In the genomic region with DNA sequence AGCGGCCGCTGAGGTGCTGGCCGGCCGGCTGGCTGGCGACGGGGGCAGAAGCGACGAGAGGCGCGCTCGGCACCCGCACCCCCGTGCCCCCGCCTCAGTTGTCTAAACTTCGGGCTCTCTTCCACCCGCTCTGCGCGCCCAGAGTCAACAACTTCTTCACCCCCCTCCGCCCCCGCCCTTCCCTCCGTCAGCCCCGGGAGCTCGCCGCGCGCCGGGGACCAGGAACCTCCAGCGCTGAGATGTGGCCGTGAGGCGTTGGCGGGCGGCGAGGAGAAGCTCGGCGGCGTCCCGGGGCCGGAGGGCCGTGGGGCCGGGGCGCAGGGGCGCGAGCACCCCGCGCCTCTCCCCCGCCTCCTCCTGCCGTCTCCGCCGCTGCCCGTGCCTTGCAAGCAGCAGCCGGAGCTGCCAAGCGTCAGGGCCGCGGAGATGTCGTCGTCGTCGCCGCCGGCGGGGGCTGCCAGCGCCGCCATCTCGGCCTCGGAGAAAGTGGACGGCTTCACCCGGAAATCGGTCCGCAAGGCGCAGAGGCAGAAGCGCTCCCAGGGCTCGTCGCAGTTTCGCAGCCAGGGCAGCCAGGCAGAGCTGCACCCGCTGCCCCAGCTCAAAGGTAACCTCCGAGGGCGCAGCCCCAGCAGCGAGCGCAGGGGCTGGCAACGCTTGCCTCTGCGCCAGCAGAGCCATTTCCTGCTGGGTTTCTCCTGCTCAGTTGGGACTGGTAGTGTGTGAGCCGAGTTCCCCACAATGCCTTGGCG, we compare ENCODE assay signal across 8 cellular contexts. TPM values are rescaled to one million over a fixed set of nuclear protein-coding genes. Genes with fewer than 3 reads are reported as not detected.
DNase-seq lines count a peak whose midpoint lies in the region; ATAC-seq lines count a peak whose summit lies in the region.

No MANE protein-coding gene starts in this region.

- H3K79me2 ChIP-seq in Karpas-422 (ENCODE audit: low read length), result peaks cover 46% of the 10 kb centered on the region

- H3K36me3 Mint-ChIP-seq in T-cell, result peaks cover 7% of the 10 kb centered on the region

- H3K9ac ChIP-seq in Karpas-422 (ENCODE audit: low read length) (peak overlapping the region; percentile 85), skeletal muscle tissue (ENCODE audit: low read depth in 1 of 3, low read length in 3 of 3) (peak overlapping the region; percentile 85 to 99 (median 94))

- H3K9me2 ChIP-seq in Karpas-422 (replicated peaks; ENCODE audit: insufficient read depth, low read length), result no peaks in the 10 kb centered on the region

- peak overlapping the region; percentile 72 for H3K27ac ChIP-seq in Karpas-422 (ENCODE audit: low read length)
- H3K27ac ChIP-seq in iPS DF 6.9 (ENCODE audit: low read length), result no peak overlapping the region
- H3K27ac ChIP-seq in skeletal muscle tissue (ENCODE audit: low read depth, low read length), result peak overlapping the region; percentile 99

- H3K27me3 Mint-ChIP-seq in T-cell, result no peaks in the 10 kb centered on the region

- POLR2A ChIA-PET in T-cell (lab: Charles Lee), result interaction anchor here (0.6 to 1.1 kb wide), 10 partner anchors 28 to 977 kb away, joined by 3 to 4 read pairs (median 3); partner anchors contain the start of genes DTL (in 1 of the 2) and INTS7 (in 1 of the 2)

- WGBS in iPS DF 6.9 (ENCODE audit: insufficient coverage, insufficient read length), result no CpG with 5 or more reads among the region's 83 CpGs

- H3K4me3 ChIP-seq in Karpas-422 (ENCODE audit: low read length), result peak overlapping the region; percentile 80
- H3K4me3 ChIP-seq in iPS DF 6.9 (ENCODE audit: low read length), result peak overlapping the region; percentile 87
- peak overlapping the region; percentile 80 to 99 (median 93) for H3K4me3 ChIP-seq in skeletal muscle tissue (ENCODE audit: low read length in 3 of 3)

- H3K27ac Mint-ChIP-seq in T-cell, result peak overlapping the region; percentile 96 to 97

- peak overlapping the region; percentile 83 for H3K4me2 ChIP-seq in Karpas-422 (ENCODE audit: low read depth, low read length, poor library complexity, severe bottlenecking)

- H2AFZ ChIP-seq in Karpas-422 (ENCODE audit: low read length), result peak overlapping the region; percentile 62

- CTCF ChIA-PET in T-cell (lab: Charles Lee), result interaction anchor here (0.6 to 3.4 kb wide), 13 partner anchors 11 to 605 kb away, joined by 3 to 27 read pairs (median 3); partner anchors contain the start of genes DTL (in 1 of the 2) and INTS7 (in 1 of the 2)

- peak; percentile 45 for DNase-seq in GF-D8 (lab: John Stamatoyannopoulos, UW)
- peak; percentile 90 for DNase-seq in Karpas-422
- peak; percentile 56 to 79 (median 69) for DNase-seq in T-cell
- peak in 45 of 56 donors; percentile 13 to 75 (median 61) for DNase-seq in amygdala (lab: John Stamatoyannopoulos, UW)
- no peak for DNase-seq in iPS DF 6.9 (ENCODE audit: low read depth, low spot score)
- no peak for DNase-seq in cortex of kidney (lab: John Stamatoyannopoulos, UW)

- ATAC-seq in GM21737 (IDR thresholded peaks at IDR 0.05; ENCODE audit: unreplicated experiment) (peak; percentile 8), T-cell (replicated peaks in 1 of 4) (peak; percentile 31 to 51 (median 44))

- H3K4me1 ChIP-seq in Karpas-422 (ENCODE audit: low read length), result peaks cover 43% of the 10 kb centered on the region
- H3K4me1 ChIP-seq in iPS DF 6.9 (ENCODE audit: control insufficient read depth, insufficient read depth, low read length), result no peaks in the 10 kb centered on the region
- H3K4me1 ChIP-seq in skeletal muscle tissue (ENCODE audit: control insufficient read depth in 3 of 3, insufficient read depth in 3 of 3, low read length in 3 of 3), result peaks cover 21 to 24% (median 23%) of the 10 kb centered on the region in 3 donors

- no peaks in the 10 kb centered on the region for H3K36me3 ChIP-seq in Karpas-422 (ENCODE audit: insufficient read depth, low read length)
- no peaks in the 10 kb centered on the region for H3K36me3 ChIP-seq in iPS DF 6.9 (ENCODE audit: control insufficient read depth, insufficient read depth, low read length)
- peaks cover 0 to 4% (median 0%) of the 10 kb centered on the region in 3 donors for H3K36me3 ChIP-seq in skeletal muscle tissue (ENCODE audit: control insufficient read depth in 3 of 3, insufficient read depth in 3 of 3, low read length in 3 of 3)

- no peaks in the 10 kb centered on the region for H3K9me3 Mint-ChIP-seq in T-cell

- peak overlapping the region; percentile 95 to 99 (median 97) for H3K4me3 Mint-ChIP-seq in T-cell

- H3K27me3 ChIP-seq in Karpas-422 (ENCODE audit: low read length) (no peaks in the 10 kb centered on the region), iPS DF 6.9 (ENCODE audit: control insufficient read depth, insufficient read depth, low read length) (no peaks in the 10 kb centered on the region), skeletal muscle tissue (ENCODE audit: control insufficient read depth in 3 of 3, insufficient read depth in 3 of 3, low read length in 3 of 3) (no peaks in the 10 kb centered on the region)

- H3K4me1 Mint-ChIP-seq in T-cell, result peaks cover 45 to 63% (median 48%) of the 10 kb centered on the region in 3 donors

- H3K9me3 ChIP-seq in Karpas-422 (ENCODE audit: low read length) (no peaks in the 10 kb centered on the region), iPS DF 6.9 (ENCODE audit: control insufficient read depth, insufficient read depth, low read length) (no peaks in the 10 kb centered on the region), skeletal muscle tissue (ENCODE audit: control insufficient read depth in 3 of 3, low read length in 3 of 3) (no peaks in the 10 kb centered on the region)

- H4K20me1 ChIP-seq in Karpas-422 (ENCODE audit: insufficient read depth, low read depth, low read length), result no peaks in the 10 kb centered on the region

RNA-seq across cellular contexts. Expression of gene PPP2R5A, which starts 0.7 kb away (rescaled TPM):
- total RNA-seq in Karpas-422 (2014; rRNA removed; shearing (Covaris generic); ENCODE audit: low replicate concordance), result 31.3 and 41.6 TPM in 2 replicates
- 10 to 100 TPM; 40.4 to 51.1 (median 46.7) TPM for total RNA-seq in T-cell
- total RNA-seq in skeletal muscle tissue, result 29.2 TPM

Comparison
In these comparisons a context has a peak if more than half of its experiments do, and no peak if none do; other contexts are left out.
1. DNase-seq: peak in GF-D8 (single experiment), Karpas-422 (single experiment), T-cell (34 of 34) and amygdala (45 of 56); none in iPS DF 6.9 (single experiment) and cortex of kidney (single experiment).
2. Peak in every context shown above with its lines, with median percentiles within 50 percentile points of each other: H3K4me3 ChIP-seq.